In the genomic region with DNA sequence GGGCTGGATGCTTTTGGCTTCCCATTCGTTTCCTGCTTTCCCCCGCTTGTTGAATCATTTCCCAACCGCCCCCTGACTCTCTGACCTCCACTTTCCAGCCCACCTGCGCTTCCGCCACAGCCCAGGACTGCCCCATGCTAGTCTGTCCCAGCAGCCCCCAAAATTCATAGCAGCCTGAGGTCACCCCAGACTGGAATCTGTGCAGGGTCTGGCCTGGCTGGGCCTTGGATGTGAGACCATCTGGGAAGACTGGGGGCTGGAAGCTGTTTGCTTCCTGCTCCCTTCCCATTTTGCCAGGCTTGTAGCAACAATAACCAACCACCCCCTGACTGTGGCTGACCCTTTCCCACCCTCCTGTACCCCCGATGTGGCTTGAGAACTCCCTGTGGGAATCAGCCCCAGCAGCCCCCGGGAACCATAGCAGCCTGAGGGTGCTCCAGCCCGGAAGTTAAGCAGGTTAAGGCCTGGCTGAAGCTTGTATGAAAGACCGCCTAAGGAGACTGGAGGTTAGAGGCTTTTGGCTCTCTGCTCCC, we compare ENCODE assay signal across 24 cellular contexts.
"Had no signal": no experiment of that assay in that cellular context is flagged by ENCODE, and none has a peak within 500 bp of the region (broad histone marks: within the 10 kb centered on the region; RNA-seq: fewer than 3 reads in every experiment).

No MANE protein-coding gene starts in this region.

- H2AFZ ChIP-seq: parathyroid adenoma had no signal

- H3K27ac ChIP-seq: dorsolateral prefrontal cortex, gastrocnemius medialis, parathyroid adenoma, suprapubic skin, transverse colon, upper lobe of right lung had no signal

- H3K36me3 Mint-ChIP-seq: mesothelial cell of epicardium had no signal

- H3K4me3 Mint-ChIP-seq: mesothelial cell of epicardium; naive thymus-derived CD4-positive, alpha-beta T cell; nephron; stimulated activated naive CD8-positive, alpha-beta T cell treated with anti-CD3 and anti-CD28 coated beads, Interleukin-15, amount 100 ng/mL, for 72 hours had no signal

- DNase-seq: dorsolateral prefrontal cortex; effector CD4-positive, alpha-beta T cell; foreskin fibroblast; gastrocnemius medialis; mesenchymal stem cell; naive thymus-derived CD4-positive, alpha-beta T cell; nucleus accumbens; stimulated activated CD4-positive, alpha-beta T cell treated with anti-CD3 and anti-CD28 coated beads, Interleukin-12 subunit alpha, Interleukin-12 subunit beta, amount 100 ng/mL, for 4 hours; stimulated activated CD4-positive, alpha-beta T cell treated with anti-CD3 and anti-CD28 coated beads, Interleukin-1b, Interleukin-23, amount 100 ng/mL, for 48 hours; stimulated activated CD4-positive, alpha-beta T cell treated with anti-CD3 and anti-CD28 coated beads, Interleukin-4, amount 100 ng/mL, for 1 hour; stimulated activated CD8-positive, alpha-beta memory T cell treated with anti-CD3 and anti-CD28 coated beads, Interleukin-4, amount 100 ng/mL, for 48 hours; stimulated activated naive CD4-positive, alpha-beta T cell; stimulated activated naive CD8-positive, alpha-beta T cell treated with anti-CD3 and anti-CD28 coated beads, Interleukin-15, amount 100 ng/mL, for 72 hours; transverse colon; upper lobe of right lung had no signal

- ATAC-seq: gastrocnemius medialis; left lobe of liver; mucosa of descending colon; naive thymus-derived CD4-positive, alpha-beta T cell; sciatic nerve; stimulated activated naive CD8-positive, alpha-beta T cell treated with anti-CD3 and anti-CD28 coated beads, Interleukin-15, amount 100 ng/mL, for 72 hours; upper lobe of right lung had no signal

- H3K27me3 Mint-ChIP-seq: naive thymus-derived CD4-positive, alpha-beta T cell; progenitor cell of endocrine pancreas; stimulated activated naive CD8-positive, alpha-beta T cell treated with anti-CD3 and anti-CD28 coated beads, Interleukin-15, amount 100 ng/mL, for 72 hours had no signal

- H3K4me3 ChIP-seq: dorsolateral prefrontal cortex, gastrocnemius medialis, mucosa of descending colon, smooth muscle cell, suprapubic skin, transverse colon, upper lobe of right lung had no signal

- H3K4me1 ChIP-seq: gastrocnemius medialis, parathyroid adenoma, suprapubic skin, transverse colon, upper lobe of right lung had no signal

- H3K4me1 Mint-ChIP-seq: mesothelial cell of epicardium; naive thymus-derived CD4-positive, alpha-beta T cell; nephron; stimulated activated naive CD8-positive, alpha-beta T cell treated with anti-CD3 and anti-CD28 coated beads, Interleukin-15, amount 100 ng/mL, for 72 hours had no signal

- H3K9me3 ChIP-seq: gastrocnemius medialis, upper lobe of right lung had no signal

- H3K79me2 ChIP-seq: parathyroid adenoma had no signal

- H3K27ac Mint-ChIP-seq: mesothelial cell of epicardium; naive thymus-derived CD4-positive, alpha-beta T cell; nephron; progenitor cell of endocrine pancreas; stimulated activated naive CD8-positive, alpha-beta T cell treated with anti-CD3 and anti-CD28 coated beads, Interleukin-15, amount 100 ng/mL, for 72 hours had no signal

- H3K36me3 ChIP-seq: gastrocnemius medialis, suprapubic skin, transverse colon, upper lobe of right lung had no signal

- H3K27me3 ChIP-seq: gastrocnemius medialis, suprapubic skin, transverse colon, upper lobe of right lung had no signal

- H3K4me2 ChIP-seq: smooth muscle cell had no signal
